Comparison of ENCODE assay signal across 1 cellular context in the genomic region with DNA sequence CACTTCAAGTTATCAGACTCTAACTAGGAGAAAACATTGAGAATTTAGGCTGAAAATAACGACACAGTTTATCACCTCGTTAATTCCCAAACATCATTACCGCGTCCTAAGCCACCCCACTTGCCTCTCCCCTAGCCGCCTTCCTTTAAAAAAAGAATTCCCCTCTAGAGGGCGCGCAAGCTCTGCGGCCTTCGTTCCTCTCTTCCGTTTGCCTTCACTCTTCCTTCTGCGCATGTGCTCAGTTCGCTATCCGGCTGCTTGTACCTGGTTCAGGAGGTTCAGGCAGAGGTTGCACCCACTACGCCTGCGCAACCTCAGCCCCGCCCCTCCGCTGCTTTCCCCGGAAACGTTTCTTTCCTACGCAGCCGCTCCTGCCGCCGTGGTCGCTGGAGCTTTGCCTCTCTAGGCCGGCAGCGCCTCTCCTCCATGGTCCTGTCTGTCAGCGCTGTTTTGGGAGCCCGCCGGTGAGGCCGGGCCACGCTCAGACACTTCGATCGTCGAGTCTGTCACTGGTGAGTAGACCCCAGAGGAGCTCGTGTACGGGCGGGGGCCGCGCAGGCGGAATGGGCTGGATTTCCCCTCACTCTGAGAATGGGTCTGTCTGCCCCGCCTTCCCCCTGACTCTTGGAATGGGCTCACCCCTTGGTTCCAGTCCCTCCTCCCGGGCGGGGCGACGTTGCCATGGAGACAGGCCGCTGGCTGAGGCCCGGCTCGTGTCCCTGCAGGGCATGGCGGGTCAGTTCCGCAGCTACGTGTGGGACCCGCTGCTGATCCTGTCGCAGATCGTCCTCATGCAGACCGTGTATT.
A peak's percentile ranks its signal among the peaks of the same experiment; 100 is the strongest.
TF ChIP-seq lines count a peak whose summit lies in the region.

A gene (plus strand): TSS at position 353 of the 807 bp plus-strand sequence. CDS start 376 bp downstream, at position 729.

TF ChIP-seq in HepG2, 621 proteins besides CTCF, POLR2A, EP300 and RAD21 (continued from another document and continues in another):
- TF ChIP-seq, protein P1, sequence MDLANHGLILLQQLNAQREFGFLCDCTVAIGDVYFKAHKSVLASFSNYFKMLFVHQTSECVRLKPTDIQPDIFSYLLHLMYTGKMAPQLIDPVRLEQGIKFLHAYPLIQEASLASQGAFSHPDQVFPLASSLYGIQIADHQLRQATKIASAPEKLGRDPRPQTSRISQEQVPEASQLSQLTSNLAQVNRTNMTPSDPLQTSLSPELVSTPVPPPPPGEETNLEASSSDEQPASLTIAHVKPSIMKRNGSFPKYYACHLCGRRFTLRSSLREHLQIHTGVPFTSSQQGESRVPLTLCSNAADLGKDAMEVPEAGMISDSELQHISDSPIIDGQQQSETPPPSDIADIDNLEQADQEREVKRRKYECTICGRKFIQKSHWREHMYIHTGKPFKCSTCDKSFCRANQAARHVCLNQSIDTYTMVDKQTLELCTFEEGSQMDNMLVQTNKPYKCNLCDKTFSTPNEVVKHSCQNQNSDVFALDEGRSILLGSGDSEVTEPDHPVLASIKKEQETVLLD (CRISPR knock-in tag; IDR thresholded peaks at IDR 0.05; ENCODE audit: low read depth): peak; percentile 72
- TF ChIP-seq, protein P2, sequence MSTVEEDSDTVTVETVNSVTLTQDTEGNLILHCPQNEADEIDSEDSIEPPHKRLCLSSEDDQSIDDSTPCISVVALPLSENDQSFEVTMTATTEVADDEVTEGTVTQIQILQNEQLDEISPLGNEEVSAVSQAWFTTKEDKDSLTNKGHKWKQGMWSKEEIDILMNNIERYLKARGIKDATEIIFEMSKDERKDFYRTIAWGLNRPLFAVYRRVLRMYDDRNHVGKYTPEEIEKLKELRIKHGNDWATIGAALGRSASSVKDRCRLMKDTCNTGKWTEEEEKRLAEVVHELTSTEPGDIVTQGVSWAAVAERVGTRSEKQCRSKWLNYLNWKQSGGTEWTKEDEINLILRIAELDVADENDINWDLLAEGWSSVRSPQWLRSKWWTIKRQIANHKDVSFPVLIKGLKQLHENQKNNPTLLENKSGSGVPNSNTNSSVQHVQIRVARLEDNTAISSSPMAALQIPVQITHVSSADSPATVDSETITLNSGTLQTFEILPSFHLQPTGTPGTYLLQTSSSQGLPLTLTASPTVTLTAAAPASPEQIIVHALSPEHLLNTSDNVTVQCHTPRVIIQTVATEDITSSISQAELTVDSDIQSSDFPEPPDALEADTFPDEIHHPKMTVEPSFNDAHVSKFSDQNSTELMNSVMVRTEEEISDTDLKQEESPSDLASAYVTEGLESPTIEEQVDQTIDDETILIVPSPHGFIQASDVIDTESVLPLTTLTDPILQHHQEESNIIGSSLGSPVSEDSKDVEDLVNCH (CRISPR knock-in tag; IDR thresholded peaks at IDR 0.05): peak; percentile 63; the same call in 1 of the 2 replicates
- TF ChIP-seq, protein P3, sequence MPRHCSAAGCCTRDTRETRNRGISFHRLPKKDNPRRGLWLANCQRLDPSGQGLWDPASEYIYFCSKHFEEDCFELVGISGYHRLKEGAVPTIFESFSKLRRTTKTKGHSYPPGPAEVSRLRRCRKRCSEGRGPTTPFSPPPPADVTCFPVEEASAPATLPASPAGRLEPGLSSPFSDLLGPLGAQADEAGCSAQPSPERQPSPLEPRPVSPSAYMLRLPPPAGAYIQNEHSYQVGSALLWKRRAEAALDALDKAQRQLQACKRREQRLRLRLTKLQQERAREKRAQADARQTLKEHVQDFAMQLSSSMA (CRISPR knock-in tag; IDR thresholded peaks at IDR 0.05): peak; percentile 89; the same call in 1 of the 2 replicates
- no peak for TF ChIP-seq NCOA1 (CRISPR knock-in tag; IDR thresholded peaks at IDR 0.05)
- TF ChIP-seq, protein P4, sequence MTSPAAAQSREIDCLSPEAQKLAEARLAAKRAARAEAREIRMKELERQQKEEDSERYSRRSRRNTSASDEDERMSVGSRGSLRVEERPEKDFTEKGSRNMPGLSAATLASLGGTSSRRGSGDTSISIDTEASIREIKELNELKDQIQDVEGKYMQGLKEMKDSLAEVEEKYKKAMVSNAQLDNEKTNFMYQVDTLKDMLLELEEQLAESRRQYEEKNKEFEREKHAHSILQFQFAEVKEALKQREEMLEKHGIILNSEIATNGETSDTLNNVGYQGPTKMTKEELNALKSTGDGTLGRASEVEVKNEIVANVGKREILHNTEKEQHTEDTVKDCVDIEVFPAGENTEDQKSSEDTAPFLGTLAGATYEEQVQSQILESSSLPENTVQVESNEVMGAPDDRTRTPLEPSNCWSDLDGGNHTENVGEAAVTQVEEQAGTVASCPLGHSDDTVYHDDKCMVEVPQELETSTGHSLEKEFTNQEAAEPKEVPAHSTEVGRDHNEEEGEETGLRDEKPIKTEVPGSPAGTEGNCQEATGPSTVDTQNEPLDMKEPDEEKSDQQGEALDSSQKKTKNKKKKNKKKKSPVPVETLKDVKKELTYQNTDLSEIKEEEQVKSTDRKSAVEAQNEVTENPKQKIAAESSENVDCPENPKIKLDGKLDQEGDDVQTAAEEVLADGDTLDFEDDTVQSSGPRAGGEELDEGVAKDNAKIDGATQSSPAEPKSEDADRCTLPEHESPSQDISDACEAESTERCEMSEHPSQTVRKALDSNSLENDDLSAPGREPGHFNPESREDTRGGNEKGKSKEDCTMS (CRISPR knock-in tag; conservative IDR thresholded peaks at IDR 0.05): 0 out of 2 replicates have a peak, but pooled peaks have one; percentile 84
- TF ChIP-seq HCFC1 (IDR thresholded peaks at IDR 0.05; ENCODE audit: low read depth, low read length): peak; percentile 71; the same call in 1 of the 2 replicates
- TF ChIP-seq MTA3 (CRISPR knock-in tag; IDR thresholded peaks at IDR 0.05): no peak
- TF ChIP-seq, protein P5, sequence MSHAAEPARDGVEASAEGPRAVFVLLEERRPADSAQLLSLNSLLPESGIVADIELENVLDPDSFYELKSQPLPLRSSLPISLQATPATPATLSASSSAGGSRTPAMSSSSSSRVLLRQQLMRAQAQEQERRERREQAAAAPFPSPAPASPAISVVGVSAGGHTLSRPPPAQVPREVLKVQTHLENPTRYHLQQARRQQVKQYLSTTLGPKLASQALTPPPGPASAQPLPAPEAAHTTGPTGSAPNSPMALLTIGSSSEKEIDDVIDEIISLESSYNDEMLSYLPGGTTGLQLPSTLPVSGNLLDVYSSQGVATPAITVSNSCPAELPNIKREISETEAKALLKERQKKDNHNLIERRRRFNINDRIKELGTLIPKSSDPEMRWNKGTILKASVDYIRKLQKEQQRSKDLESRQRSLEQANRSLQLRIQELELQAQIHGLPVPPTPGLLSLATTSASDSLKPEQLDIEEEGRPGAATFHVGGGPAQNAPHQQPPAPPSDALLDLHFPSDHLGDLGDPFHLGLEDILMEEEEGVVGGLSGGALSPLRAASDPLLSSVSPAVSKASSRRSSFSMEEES (CRISPR knock-in tag; IDR thresholded peaks at IDR 0.05): peak; percentile 75
- no peak; the same call in 1 of the 2 replicates for TF ChIP-seq ZNF549 (CRISPR knock-in tag; IDR thresholded peaks at IDR 0.05)
- peak; percentile 86 for TF ChIP-seq RXRB (CRISPR knock-in tag; IDR thresholded peaks at IDR 0.05; ENCODE audit: borderline replicate concordance)
- no peak for TF ChIP-seq MATR3 (CRISPR knock-in tag; IDR thresholded peaks at IDR 0.05)
- TF ChIP-seq, protein P6, sequence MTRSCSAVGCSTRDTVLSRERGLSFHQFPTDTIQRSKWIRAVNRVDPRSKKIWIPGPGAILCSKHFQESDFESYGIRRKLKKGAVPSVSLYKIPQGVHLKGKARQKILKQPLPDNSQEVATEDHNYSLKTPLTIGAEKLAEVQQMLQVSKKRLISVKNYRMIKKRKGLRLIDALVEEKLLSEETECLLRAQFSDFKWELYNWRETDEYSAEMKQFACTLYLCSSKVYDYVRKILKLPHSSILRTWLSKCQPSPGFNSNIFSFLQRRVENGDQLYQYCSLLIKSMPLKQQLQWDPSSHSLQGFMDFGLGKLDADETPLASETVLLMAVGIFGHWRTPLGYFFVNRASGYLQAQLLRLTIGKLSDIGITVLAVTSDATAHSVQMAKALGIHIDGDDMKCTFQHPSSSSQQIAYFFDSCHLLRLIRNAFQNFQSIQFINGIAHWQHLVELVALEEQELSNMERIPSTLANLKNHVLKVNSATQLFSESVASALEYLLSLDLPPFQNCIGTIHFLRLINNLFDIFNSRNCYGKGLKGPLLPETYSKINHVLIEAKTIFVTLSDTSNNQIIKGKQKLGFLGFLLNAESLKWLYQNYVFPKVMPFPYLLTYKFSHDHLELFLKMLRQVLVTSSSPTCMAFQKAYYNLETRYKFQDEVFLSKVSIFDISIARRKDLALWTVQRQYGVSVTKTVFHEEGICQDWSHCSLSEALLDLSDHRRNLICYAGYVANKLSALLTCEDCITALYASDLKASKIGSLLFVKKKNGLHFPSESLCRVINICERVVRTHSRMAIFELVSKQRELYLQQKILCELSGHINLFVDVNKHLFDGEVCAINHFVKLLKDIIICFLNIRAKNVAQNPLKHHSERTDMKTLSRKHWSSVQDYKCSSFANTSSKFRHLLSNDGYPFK (CRISPR knock-in tag; IDR thresholded peaks at IDR 0.05; ENCODE audit: borderline replicate concordance): peak; percentile 100
- TF ChIP-seq ZNF768 (CRISPR knock-in tag; IDR thresholded peaks at IDR 0.05): peak; percentile 86
- peak; percentile 65; the same call in 1 of the 2 replicates for TF ChIP-seq CHCHD3 (CRISPR knock-in tag; IDR thresholded peaks at IDR 0.05)
- TF ChIP-seq ZBTB7A (CRISPR knock-in tag; IDR thresholded peaks at IDR 0.05): peak; percentile 76; the same call in 1 of the 2 replicates
- TF ChIP-seq, protein P7, sequence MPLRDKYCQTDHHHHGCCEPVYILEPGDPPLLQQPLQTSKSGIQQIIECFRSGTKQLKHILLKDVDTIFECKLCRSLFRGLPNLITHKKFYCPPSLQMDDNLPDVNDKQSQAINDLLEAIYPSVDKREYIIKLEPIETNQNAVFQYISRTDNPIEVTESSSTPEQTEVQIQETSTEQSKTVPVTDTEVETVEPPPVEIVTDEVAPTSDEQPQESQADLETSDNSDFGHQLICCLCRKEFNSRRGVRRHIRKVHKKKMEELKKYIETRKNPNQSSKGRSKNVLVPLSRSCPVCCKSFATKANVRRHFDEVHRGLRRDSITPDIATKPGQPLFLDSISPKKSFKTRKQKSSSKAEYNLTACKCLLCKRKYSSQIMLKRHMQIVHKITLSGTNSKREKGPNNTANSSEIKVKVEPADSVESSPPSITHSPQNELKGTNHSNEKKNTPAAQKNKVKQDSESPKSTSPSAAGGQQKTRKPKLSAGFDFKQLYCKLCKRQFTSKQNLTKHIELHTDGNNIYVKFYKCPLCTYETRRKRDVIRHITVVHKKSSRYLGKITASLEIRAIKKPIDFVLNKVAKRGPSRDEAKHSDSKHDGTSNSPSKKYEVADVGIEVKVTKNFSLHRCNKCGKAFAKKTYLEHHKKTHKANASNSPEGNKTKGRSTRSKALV (CRISPR knock-in tag; IDR thresholded peaks at IDR 0.05): peak; percentile 75; the same call in 1 of the 2 replicates
- peak; percentile 98 for TF ChIP-seq SALL1 (CRISPR knock-in tag; IDR thresholded peaks at IDR 0.05)
- peak; percentile 98; the same call in 1 of the 2 replicates for TF ChIP-seq ERF (CRISPR knock-in tag; IDR thresholded peaks at IDR 0.05)
- TF ChIP-seq ZNF776 (CRISPR knock-in tag; IDR thresholded peaks at IDR 0.05): peak; percentile 86
- TF ChIP-seq, protein P8, sequence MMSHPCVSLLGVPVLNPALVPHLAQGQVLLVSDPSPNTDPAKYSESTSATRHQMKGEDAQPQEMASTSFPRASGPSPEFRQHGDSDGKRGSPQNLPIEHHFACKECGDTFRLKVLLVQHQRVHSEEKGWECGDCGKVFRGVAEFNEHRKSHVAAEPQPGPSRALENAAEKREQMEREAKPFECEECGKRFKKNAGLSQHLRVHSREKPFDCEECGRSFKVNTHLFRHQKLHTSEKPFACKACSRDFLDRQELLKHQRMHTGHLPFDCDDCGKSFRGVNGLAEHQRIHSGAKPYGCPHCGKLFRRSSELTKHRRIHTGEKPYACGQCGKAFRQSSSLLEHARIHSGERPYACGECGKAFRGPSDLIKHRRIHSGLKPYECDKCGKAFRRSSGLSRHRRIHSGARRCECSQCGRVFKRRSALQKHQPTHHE (CRISPR knock-in tag; IDR thresholded peaks at IDR 0.05; ENCODE audit: borderline replicate concordance): peak; percentile 90
- TF ChIP-seq ZSCAN30 (CRISPR knock-in tag; IDR thresholded peaks at IDR 0.05): no peak
- no peak; the same call in 1 of the 2 replicates for TF ChIP-seq ZNF326 (CRISPR knock-in tag; IDR thresholded peaks at IDR 0.05; ENCODE audit: borderline replicate concordance)
- no peak for TF ChIP-seq MYNN (CRISPR knock-in tag; IDR thresholded peaks at IDR 0.05; ENCODE audit: low read depth)
